Comparison of ENCODE assay signal across 1 cellular context in the genomic region with DNA sequence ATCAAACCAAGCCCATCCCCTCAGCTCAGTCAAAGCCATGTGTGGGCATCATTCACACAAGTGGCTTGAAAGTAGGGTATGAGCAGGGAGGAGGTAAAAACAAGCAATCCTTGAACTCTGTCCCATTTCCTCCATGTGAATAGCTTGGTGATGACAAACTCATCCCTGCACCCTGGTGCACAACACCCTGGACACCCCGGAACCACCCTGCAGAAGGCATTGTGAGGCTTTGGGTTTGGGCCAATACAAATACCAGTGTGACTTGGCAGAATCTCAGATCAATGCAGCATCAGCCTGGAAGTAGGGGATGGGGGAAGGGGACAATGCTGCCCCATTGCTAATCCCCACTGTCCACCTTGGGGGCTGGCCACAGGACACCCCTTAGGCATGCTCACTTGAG.
TF ChIP-seq lines count a peak whose summit lies in the region.

No MANE protein-coding gene starts in this region.

TF ChIP-seq in HepG2, 621 proteins besides CTCF, POLR2A, EP300 and RAD21 (continued from another document):
- TF ChIP-seq, protein P1, sequence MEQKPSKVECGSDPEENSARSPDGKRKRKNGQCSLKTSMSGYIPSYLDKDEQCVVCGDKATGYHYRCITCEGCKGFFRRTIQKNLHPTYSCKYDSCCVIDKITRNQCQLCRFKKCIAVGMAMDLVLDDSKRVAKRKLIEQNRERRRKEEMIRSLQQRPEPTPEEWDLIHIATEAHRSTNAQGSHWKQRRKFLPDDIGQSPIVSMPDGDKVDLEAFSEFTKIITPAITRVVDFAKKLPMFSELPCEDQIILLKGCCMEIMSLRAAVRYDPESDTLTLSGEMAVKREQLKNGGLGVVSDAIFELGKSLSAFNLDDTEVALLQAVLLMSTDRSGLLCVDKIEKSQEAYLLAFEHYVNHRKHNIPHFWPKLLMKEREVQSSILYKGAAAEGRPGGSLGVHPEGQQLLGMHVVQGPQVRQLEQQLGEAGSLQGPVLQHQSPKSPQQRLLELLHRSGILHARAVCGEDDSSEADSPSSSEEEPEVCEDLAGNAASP (CRISPR knock-in tag; IDR thresholded peaks at IDR 0.05; ENCODE audit: borderline replicate concordance) = no peak
- TF ChIP-seq HOXD1 (CRISPR knock-in tag; IDR thresholded peaks at IDR 0.05) (0 out of 2 replicates have a peak, but pooled peaks have one; percentile 39), ZBTB4 (CRISPR knock-in tag; IDR thresholded peaks at IDR 0.05; ENCODE audit: borderline replicate concordance) (no peak), ZNF343 (CRISPR knock-in tag; IDR thresholded peaks at IDR 0.05) (no peak), NCOA2 (CRISPR knock-in tag; IDR thresholded peaks at IDR 0.05) (peak; percentile 69), MED1 (CRISPR knock-in tag; IDR thresholded peaks at IDR 0.05) (peak; percentile 79), AGO2 (optimal IDR thresholded peaks at IDR 0.05; ENCODE audit: low read depth, low read length) (no peak), ARID5B (CRISPR knock-in tag; IDR thresholded peaks at IDR 0.05) (peak; percentile 87), PPARG (CRISPR knock-in tag; conservative IDR thresholded peaks at IDR 0.05) (peak; percentile 98), JUND (CRISPR knock-in tag; IDR thresholded peaks at IDR 0.05) (peak; percentile 64), PITX1 (CRISPR knock-in tag; IDR thresholded peaks at IDR 0.05) (peak; percentile 48; the same call in 1 of the 2 replicates), ESRRA (CRISPR knock-in tag; IDR thresholded peaks at IDR 0.05; ENCODE audit: low read depth) (no peak), SNAI1 (CRISPR knock-in tag; IDR thresholded peaks at IDR 0.05; ENCODE audit: borderline replicate concordance) (no peak), ZNF326 (CRISPR knock-in tag; IDR thresholded peaks at IDR 0.05; ENCODE audit: borderline replicate concordance) (no peak), MEIS1 (CRISPR knock-in tag; IDR thresholded peaks at IDR 0.05; ENCODE audit: borderline replicate concordance) (no peak; the same call in 1 of the 2 replicates), ONECUT2 (CRISPR knock-in tag; IDR thresholded peaks at IDR 0.05) (0 out of 2 replicates have a peak, but pooled peaks have one; percentile 23), REXO4 (CRISPR knock-in tag; IDR thresholded peaks at IDR 0.05; ENCODE audit: borderline replicate concordance) (no peak), NFATC3 (CRISPR knock-in tag; IDR thresholded peaks at IDR 0.05) (no peak), THAP7 (CRISPR knock-in tag; IDR thresholded peaks at IDR 0.05) (no peak)
- TF ChIP-seq, protein P2, sequence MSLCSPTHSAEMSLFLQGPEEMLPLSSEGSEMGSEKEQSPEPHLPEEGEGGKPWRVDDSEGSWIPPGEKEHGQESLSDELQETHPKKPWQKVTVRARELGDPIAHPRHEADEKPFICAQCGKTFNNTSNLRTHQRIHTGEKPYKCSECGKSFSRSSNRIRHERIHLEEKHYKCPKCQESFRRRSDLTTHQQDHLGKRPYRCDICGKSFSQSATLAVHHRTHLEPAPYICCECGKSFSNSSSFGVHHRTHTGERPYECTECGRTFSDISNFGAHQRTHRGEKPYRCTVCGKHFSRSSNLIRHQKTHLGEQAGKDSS (CRISPR knock-in tag; IDR thresholded peaks at IDR 0.05; ENCODE audit: borderline replicate concordance, low read depth) = peak; percentile 49; the same call in 1 of the 2 replicates
